In genomic region chr1:110765640-110766335, GRCh38 we compare ENCODE assay signal across 8 cellular contexts.
A peak's percentile ranks its signal among the peaks of the same experiment; 100 is the strongest.
DNase-seq lines count a peak whose midpoint lies in the region; ATAC-seq and TF ChIP-seq lines count a peak whose summit lies in the region.

No MANE protein-coding gene starts in this region.

- H3K9me3 Mint-ChIP-seq in Calu3 (ENCODE audit: low read depth, unreplicated experiment): no peaks in the 10 kb centered on the region
- H3K9me3 Mint-ChIP-seq in activated T-helper 1 cell treated with anti-CD3 and anti-CD28 coated beads, Interleukin-12 subunit alpha, Interleukin-12 subunit beta, Interleukin-2, Interleukin-4 antibody, amounts not matched to agents 30 ng/mL and 10 ng/mL and 1 ng/mL, durations not matched to agents 14 hours and 24 hours and 36 hours: no peaks in the 10 kb centered on the region

- H3K27me3 ChIP-seq in HL-60 (ENCODE audit: insufficient read depth, poor library complexity, severe bottlenecking) (peaks cover 6% of the 10 kb centered on the region), gastroesophageal sphincter (peaks cover 46% of the 10 kb centered on the region), psoas muscle (ENCODE audit: insufficient read depth in 3 of 3, low read length in 2 of 3) (peaks cover 3 to 8% (median 3%) of the 10 kb centered on the region in 3 donors)

- H3K9me3 ChIP-seq in gastroesophageal sphincter (no peaks in the 10 kb centered on the region), psoas muscle (no peaks in the 10 kb centered on the region)

- H3K4me3 Mint-ChIP-seq in Calu3 (ENCODE audit: low read depth, unreplicated experiment): no peak overlapping the region
- no peak overlapping the region for H3K4me3 Mint-ChIP-seq in activated T-helper 1 cell treated with anti-CD3 and anti-CD28 coated beads, Interleukin-12 subunit alpha, Interleukin-12 subunit beta, Interleukin-2, Interleukin-4 antibody, amounts not matched to agents 30 ng/mL and 10 ng/mL and 1 ng/mL, durations not matched to agents 14 hours and 24 hours and 36 hours

- ATAC-seq in gastroesophageal sphincter (no peak), psoas muscle (peak in 1 of 4 donors; percentile 58), omental fat pad (ENCODE audit: low FRiP score) (no peak)

- no peak overlapping the region for H3K27ac Mint-ChIP-seq in Calu3 (ENCODE audit: unreplicated experiment)
- no peak overlapping the region for H3K27ac Mint-ChIP-seq in activated T-helper 1 cell treated with anti-CD3 and anti-CD28 coated beads, Interleukin-12 subunit alpha, Interleukin-12 subunit beta, Interleukin-2, Interleukin-4 antibody, amounts not matched to agents 30 ng/mL and 10 ng/mL and 1 ng/mL, durations not matched to agents 14 hours and 24 hours and 36 hours

- intact Hi-C loops in Calu3 (cut with micrococcal nuclease; ENCODE audit: unreplicated experiment) (loop anchor here (1.0 to 5.0 kb wide), 3 partner anchors 135 to 243 kb away; no protein-coding TSS in a partner anchor), psoas muscle (cut with DNase I) (loop anchor here (1.0 to 5.0 kb wide), 2 partner anchors 133 to 135 kb away; no protein-coding TSS in a partner anchor)
- intact Hi-C loops in activated T-helper 1 cell treated with anti-CD3 and anti-CD28 coated beads, Interleukin-12 subunit alpha, Interleukin-12 subunit beta, Interleukin-2, Interleukin-4 antibody, amounts not matched to agents 30 ng/mL and 10 ng/mL and 1 ng/mL, durations not matched to agents 14 hours and 24 hours and 36 hours (cut with micrococcal nuclease): loop anchor here (1.0 to 2.0 kb wide), 6 partner anchors 16 to 559 kb away; no protein-coding TSS in a partner anchor

- H3K4me1 Mint-ChIP-seq in Calu3 (ENCODE audit: low read depth, unreplicated experiment): no peaks in the 10 kb centered on the region
- peaks cover 14% of the 10 kb centered on the region for H3K4me1 Mint-ChIP-seq in activated T-helper 1 cell treated with anti-CD3 and anti-CD28 coated beads, Interleukin-12 subunit alpha, Interleukin-12 subunit beta, Interleukin-2, Interleukin-4 antibody, amounts not matched to agents 30 ng/mL and 10 ng/mL and 1 ng/mL, durations not matched to agents 14 hours and 24 hours and 36 hours (ENCODE audit: low read depth)

- H3K27ac ChIP-seq in HL-60 (replicated peaks) (no peak overlapping the region), gastroesophageal sphincter (no peak overlapping the region), psoas muscle (no peak overlapping the region)

- no TSS peak for BruUV-seq in Calu3 (replicated peaks; lab: Mats Ljungman, UMichigan)

- TF ChIP-seq EP300 in gastroesophageal sphincter (IDR thresholded peaks at IDR 0.05): no peak

- H3K36me3 ChIP-seq in gastroesophageal sphincter (no peaks in the 10 kb centered on the region), psoas muscle (ENCODE audit: insufficient read depth in 1 of 2, low read depth in 1 of 2) (no peaks in the 10 kb centered on the region)

- 6 to 10% methylated on average over 5 of the region's 5 CpGs for WGBS in gastroesophageal sphincter (ENCODE audit: low coverage in 1 of 2), 2 donors
- 10 to 24% (median 12%) methylated on average over 5 of the region's 5 CpGs for WGBS in psoas muscle, 3 donors

- no peak for TF ChIP-seq POLR2A in gastroesophageal sphincter (IDR thresholded peaks at IDR 0.05)

- H3K36me3 Mint-ChIP-seq in Calu3 (ENCODE audit: insufficient read depth, unreplicated experiment): no peaks in the 10 kb centered on the region
- no peaks in the 10 kb centered on the region for H3K36me3 Mint-ChIP-seq in activated T-helper 1 cell treated with anti-CD3 and anti-CD28 coated beads, Interleukin-12 subunit alpha, Interleukin-12 subunit beta, Interleukin-2, Interleukin-4 antibody, amounts not matched to agents 30 ng/mL and 10 ng/mL and 1 ng/mL, durations not matched to agents 14 hours and 24 hours and 36 hours (ENCODE audit: low read depth)

- H3K4me3 ChIP-seq in HL-60 (replicated peaks; ENCODE audit: insufficient read depth, low read length): no peak overlapping the region
- H3K4me3 ChIP-seq in gastroesophageal sphincter: no peak overlapping the region
- H3K4me3 ChIP-seq in psoas muscle: no peak overlapping the region

- peaks cover 86% of the 10 kb centered on the region for H3K27me3 Mint-ChIP-seq in Calu3 (ENCODE audit: unreplicated experiment)
- H3K27me3 Mint-ChIP-seq in activated T-helper 1 cell treated with anti-CD3 and anti-CD28 coated beads, Interleukin-12 subunit alpha, Interleukin-12 subunit beta, Interleukin-2, Interleukin-4 antibody, amounts not matched to agents 30 ng/mL and 10 ng/mL and 1 ng/mL, durations not matched to agents 14 hours and 24 hours and 36 hours (ENCODE audit: insufficient read depth): peaks cover 18% of the 10 kb centered on the region

- DNase-seq in Calu3: peak; percentile 16
- DNase-seq in HL-60 (ENCODE audit: low read depth in 1 of 2, low spot score in 1 of 2): peak; percentile 15 to 33
- peak; percentile 55 for DNase-seq in NOMO-1 treated with dmso at 0.1 percent for 144 hours (lab: John Stamatoyannopoulos, UW; ENCODE audit: unreplicated experiment)
- DNase-seq in activated T-helper 1 cell treated with anti-CD3 and anti-CD28 coated beads, Interleukin-12 subunit alpha, Interleukin-12 subunit beta, Interleukin-2, Interleukin-4 antibody, amounts not matched to agents 30 ng/mL and 10 ng/mL and 1 ng/mL, durations not matched to agents 14 hours and 24 hours and 36 hours (ENCODE audit: low spot score): peak; percentile 34
- no peak for DNase-seq in psoas muscle
- DNase-seq in omental fat pad (ENCODE audit: low spot score): no peak
- DNase-seq in GF-D8 (lab: John Stamatoyannopoulos, UW): no peak

- TF ChIP-seq CTCF in Calu3 (IDR thresholded peaks at IDR 0.05; ENCODE audit: unreplicated experiment) (peak; percentile 36), HL-60 (IDR thresholded peaks at IDR 0.05; ENCODE audit: insufficient read depth, low read length) (peak; percentile 76), gastroesophageal sphincter (IDR thresholded peaks at IDR 0.05) (peak; percentile 63 to 82 (median 76)), psoas muscle (IDR thresholded peaks at IDR 0.05) (peak; percentile 76), omental fat pad (IDR thresholded peaks at IDR 0.05) (peak in 1 of 3 donors; percentile 35)

- no peaks in the 10 kb centered on the region for H3K4me1 ChIP-seq in gastroesophageal sphincter
- no peaks in the 10 kb centered on the region for H3K4me1 ChIP-seq in psoas muscle

- CTCF ChIA-PET in Calu3 (lab: Charles Lee): interaction anchor here (1.0 to 2.2 kb wide), 3 partner anchors 39 to 146 kb away, joined by 3 to 12 read pairs (median 5); no protein-coding TSS in a partner anchor

Comparison
In these comparisons a context has a peak if more than half of its experiments do, and no peak if none do; other contexts are left out.
1. DNase-seq: peak in Calu3 (single experiment), HL-60 (2 of 2), NOMO-1 treated with dmso at 0.1 percent for 144 hours (single experiment) and activated T-helper 1 cell treated with anti-CD3 and anti-CD28 coated beads, Interleukin-12 subunit alpha, Interleukin-12 subunit beta, Interleukin-2, Interleukin-4 antibody, amounts not matched to agents 30 ng/mL and 10 ng/mL and 1 ng/mL, durations not matched to agents 14 hours and 24 hours and 36 hours (single experiment); none in psoas muscle (0 of 2), omental fat pad (single experiment) and GF-D8 (single experiment).